ENCODE assay signal across 3 cellular contexts in genomic region chr20:16816192-16816591, GRCh38.
TF ChIP-seq lines count a peak whose summit lies in the region.

No MANE protein-coding gene starts in this region.

TF ChIP-seq in HepG2, 621 proteins besides CTCF, POLR2A, EP300 and RAD21 (continues in another document):
- TF ChIP-seq ARID5B (CRISPR knock-in tag; IDR thresholded peaks at IDR 0.05) (no peak), ZNF17 (CRISPR knock-in tag; IDR thresholded peaks at IDR 0.05) (no peak), ETS1 (CRISPR knock-in tag; IDR thresholded peaks at IDR 0.05) (no peak), DNMT3B (CRISPR knock-in tag; conservative IDR thresholded peaks at IDR 0.05) (no peak), ZBTB7B (CRISPR knock-in tag; IDR thresholded peaks at IDR 0.05) (no peak), SMARCC2 (IDR thresholded peaks at IDR 0.05) (no peak), ZNF292 (CRISPR knock-in tag; IDR thresholded peaks at IDR 0.05; ENCODE audit: borderline replicate concordance, low read depth) (no peak), EHMT2 (IDR thresholded peaks at IDR 0.05; ENCODE audit: borderline replicate concordance, low read depth, low read length) (no peak), PHB2 (IDR thresholded peaks at IDR 0.05; ENCODE audit: partially characterized antibody) (no peak), ZNF619 (CRISPR knock-in tag; IDR thresholded peaks at IDR 0.05) (no peak), ZNF747 (CRISPR knock-in tag; IDR thresholded peaks at IDR 0.05; ENCODE audit: borderline replicate concordance) (no peak), ZFP91 (CRISPR knock-in tag; IDR thresholded peaks at IDR 0.05; ENCODE audit: borderline replicate concordance) (no peak)

TF ChIP-seq in IMR-90, 13 proteins besides CTCF, POLR2A, EP300 and RAD21:
- TF ChIP-seq SMC3 (IDR thresholded peaks at IDR 0.05; ENCODE audit: low read depth, low read length) (no peak), ELK1 (IDR thresholded peaks at IDR 0.05; ENCODE audit: borderline replicate concordance, low read depth, low read length) (no peak), CHD1 (IDR thresholded peaks at IDR 0.05; ENCODE audit: low read depth, low read length) (no peak), NFE2L2 (IDR thresholded peaks at IDR 0.05; ENCODE audit: low read depth, low read length) (no peak), MXI1 (IDR thresholded peaks at IDR 0.05; ENCODE audit: borderline replicate concordance, low read depth, low read length) (no peak), CEBPB (IDR thresholded peaks at IDR 0.05; ENCODE audit: low read depth, low read length) (no peak)

TF ChIP-seq in H1, 55 proteins besides CTCF, POLR2A, EP300 and RAD21:
- TF ChIP-seq ATF3 (IDR thresholded peaks at IDR 0.05; ENCODE audit: insufficient read depth, low read depth, low read length) (no peak), TCF12 (IDR thresholded peaks at IDR 0.05; ENCODE audit: low read depth, low read length) (no peak), KDM4A (IDR thresholded peaks at IDR 0.05; ENCODE audit: low read depth, low read length, severe bottlenecking) (no peak), SIRT6 (IDR thresholded peaks at IDR 0.05; ENCODE audit: low read length) (no peak), RXRA (IDR thresholded peaks at IDR 0.05; ENCODE audit: insufficient read depth, low read depth, low read length) (no peak)
TF ChIP-seq in H1: peak in this region for 0.
